Comparison of ENCODE assay signal across 10 cellular contexts in the genomic region with DNA sequence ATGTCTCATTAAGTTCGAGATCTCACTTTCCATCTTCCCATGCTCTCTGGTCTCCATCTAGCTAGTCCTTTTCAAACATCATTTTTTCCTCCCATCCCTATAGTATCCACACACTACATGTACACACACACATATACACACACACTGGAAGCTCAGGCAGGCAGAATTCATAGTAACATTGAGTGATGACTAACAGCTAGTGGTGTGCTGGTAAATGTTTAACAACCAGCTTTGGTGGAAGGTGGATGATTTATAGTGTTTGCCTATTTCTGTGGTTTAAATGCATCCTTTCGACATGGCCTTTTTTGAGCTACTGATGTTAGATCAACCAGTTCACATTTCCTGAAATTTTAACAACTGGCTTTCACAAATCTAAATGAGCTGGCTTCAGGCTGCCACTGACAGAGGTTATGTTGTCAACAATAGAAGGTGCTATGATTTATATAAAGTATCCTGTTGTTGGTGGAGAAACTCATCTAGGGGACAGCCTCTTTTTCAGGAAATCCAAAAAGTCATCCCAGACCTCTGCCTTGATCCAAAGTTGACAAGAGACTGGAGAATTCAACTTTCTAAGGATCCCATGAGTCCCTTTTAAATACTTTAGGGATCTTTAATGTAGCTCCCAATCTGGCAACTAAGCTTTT.
A peak's percentile ranks its signal among the peaks of the same experiment; 100 is the strongest.
DNase-seq lines count a peak whose midpoint lies in the region; ATAC-seq and TF ChIP-seq lines count a peak whose summit lies in the region.
"Had no signal": no experiment of that assay in that cellular context is flagged by ENCODE, and none has a peak within 500 bp of the region (broad histone marks: within the 10 kb centered on the region; RNA-seq: fewer than 3 reads in every experiment).

No MANE protein-coding gene starts in this region.

- no peak overlapping the region for H3K27ac Mint-ChIP-seq in mesothelial cell of epicardium

- no peak overlapping the region for H3K4me3 Mint-ChIP-seq in mesothelial cell of epicardium

- H3K4me1 Mint-ChIP-seq in mesothelial cell of epicardium = no peaks in the 10 kb centered on the region

- peaks cover 5% of the 10 kb centered on the region for H3K9me3 Mint-ChIP-seq in mesothelial cell of epicardium

- no peak overlapping the region for H3K4me3 ChIP-seq in epithelial cell of proximal tubule (ENCODE audit: low read depth, low read length)
- H3K4me3 ChIP-seq: HAP-1 had no signal

- TF ChIP-seq CTCF in epithelial cell of proximal tubule (conservative IDR thresholded peaks at IDR 0.05; ENCODE audit: low read depth, low read length) (no peak), mesothelial cell of epicardium (IDR thresholded peaks at IDR 0.05; ENCODE audit: unreplicated experiment) (no peak)

- no peaks in the 10 kb centered on the region for H3K27me3 Mint-ChIP-seq in mesothelial cell of epicardium (ENCODE audit: low read depth)

- H3K36me3 Mint-ChIP-seq in mesothelial cell of epicardium = no peaks in the 10 kb centered on the region

- ATAC-seq in GM21423 (IDR thresholded peaks at IDR 0.05; ENCODE audit: unreplicated experiment) (peak; percentile 98), HG03342 (IDR thresholded peaks at IDR 0.05; ENCODE audit: unreplicated experiment) (peak; percentile 96), HG03025 (IDR thresholded peaks at IDR 0.05; ENCODE audit: low FRiP score, unreplicated experiment) (no peak)

- peak; percentile 11 for DNase-seq in Daoy (ENCODE audit: low read depth)
- DNase-seq in epithelial cell of proximal tubule (ENCODE audit: low read depth) = peak; percentile 71
- DNase-seq in mesothelial cell of epicardium (ENCODE audit: low spot score in 2 of 2, unreplicated experiment in 2 of 2) = no peak
- no peak for DNase-seq in NCI-H345 (lab: John Stamatoyannopoulos, UW)
- DNase-seq in NCI-H1048 (lab: John Stamatoyannopoulos, UW) = no peak
- DNase-seq: NCI-H510A treated with DMSO at 0.1 percent for 48 hours had no signal

Comparison
In these comparisons a context has a peak if more than half of its experiments do, and no peak if none do; other contexts are left out.
1. DNase-seq: peak in Daoy (single experiment) and epithelial cell of proximal tubule (single experiment); none in mesothelial cell of epicardium (0 of 2), NCI-H345 (single experiment) and NCI-H1048 (single experiment).